16 cellular contexts compared by ENCODE assay signal in the genomic region with DNA sequence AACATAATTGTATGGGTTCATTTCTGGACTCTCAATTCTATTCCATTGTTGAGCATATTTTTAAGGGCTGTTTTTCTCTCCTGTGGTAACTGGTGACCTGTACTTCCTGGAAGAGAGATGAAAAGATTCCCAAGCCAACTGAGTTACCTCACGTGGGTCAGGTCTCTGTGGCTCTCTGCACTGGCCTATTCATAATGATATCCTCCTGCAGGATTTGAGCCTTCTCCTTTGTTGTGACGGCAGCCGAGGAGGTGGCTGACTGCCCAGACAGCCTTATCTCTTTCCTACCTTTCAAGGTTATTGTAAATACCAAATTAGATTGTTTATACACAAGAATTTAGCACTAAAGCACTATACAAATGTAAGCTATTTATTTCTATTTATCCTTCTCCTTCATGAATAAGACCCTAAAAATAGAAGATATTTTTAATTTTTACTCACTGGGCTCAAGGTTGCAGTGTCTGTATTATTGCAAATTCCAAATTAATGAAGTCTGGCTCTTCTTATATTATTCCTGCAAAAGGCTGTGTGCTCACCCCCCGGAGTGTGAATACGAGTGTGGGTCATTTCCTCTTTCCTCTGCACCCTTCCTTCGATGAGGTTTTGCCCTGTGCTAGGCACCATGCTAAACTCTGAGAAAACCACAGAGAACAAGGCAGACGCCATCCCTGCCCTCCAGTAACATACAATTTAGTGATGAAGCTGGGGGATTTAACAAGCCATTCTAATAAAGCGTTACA. TPM values are rescaled to one million over a fixed set of nuclear protein-coding genes. Genes with fewer than 3 reads are reported as not detected.
A peak's percentile ranks its signal among the peaks of the same experiment; 100 is the strongest.
DNase-seq lines count a peak whose midpoint lies in the region; ATAC-seq and TF ChIP-seq lines count a peak whose summit lies in the region.
"Had no signal": no experiment of that assay in that cellular context is flagged by ENCODE, and none has a peak within 500 bp of the region (broad histone marks: within the 10 kb centered on the region; RNA-seq: fewer than 3 reads in every experiment).

No MANE protein-coding gene starts in this region.

- in situ Hi-C loops in SK-MEL-5 (cut with HindIII; ENCODE audit: low pct_unique_long_range_greater_than_20kb, low sequenced_read_pairs) = no loop called here
- in situ Hi-C loops in ACHN (cut with HindIII; ENCODE audit: low pct_ligation_motif_present, low pct_unique_long_range_greater_than_20kb, low sequenced_read_pairs) = no loop called here

- peak overlapping the region; percentile 33 to 63 (median 47) for H3K27ac ChIP-seq in stomach
- H3K27ac ChIP-seq: A549 had no signal

- no peak for TF ChIP-seq POLR2A in stomach (IDR thresholded peaks at IDR 0.05)

- no peak overlapping the region for H3K4me3 ChIP-seq in stomach
- H3K4me3 ChIP-seq: A549, gastroesophageal sphincter had no signal

- no peaks in the 10 kb centered on the region for H3K36me3 ChIP-seq in stomach
- H3K36me3 ChIP-seq: gastroesophageal sphincter had no signal

- DNase-seq in NCI-H1092 treated with DMSO at 0.1 percent for 48 hours (lab: John Stamatoyannopoulos, UW) (peak; percentile 18), NCI-H1092 (lab: John Stamatoyannopoulos, UW) (no peak), SK-MEL-5 (ENCODE audit: low read depth, low spot score) (peak; percentile 35), left cardiac atrium (no peak), stomach (peak; percentile 83), posterior vena cava (ENCODE audit: low spot score) (no peak), ACHN (no peak)
- no peak for DNase-seq in NK-92 treated with Interleukin-12 subunit alpha and Interleukin-12 subunit beta, amount 100 ng/mL, for 24 hours (lab: John Stamatoyannopoulos, UW)
- DNase-seq: activated CD8-positive, alpha-beta T cell treated with anti-CD3 and anti-CD28 coated beads for 36 hours; activated gamma-delta T cell; kidney; NCI-H446 treated with DMSO at 0.1 percent for 48 hours; T-helper 9 cell had no signal

- TF ChIP-seq CTCF in stomach (IDR thresholded peaks at IDR 0.05) = no peak

- intact Hi-C loops in left cardiac atrium (cut with DNase I) (no loop called here), stomach (cut with DNase I; ENCODE audit: low total_unique reads) (no loop called here), posterior vena cava (cut with DNase I) (no loop called here)

- H3K9me3 ChIP-seq in stomach = no peaks in the 10 kb centered on the region
- H3K9me3 ChIP-seq: A549, gastroesophageal sphincter had no signal

- H3K27me3 ChIP-seq in stomach = peaks cover 0 to 39% (median 20%) of the 10 kb centered on the region in 3 donors

- H3K4me1 ChIP-seq in stomach = peaks cover 28 to 54% (median 46%) of the 10 kb centered on the region in 4 donors

- peak; percentile 27 to 33 for ATAC-seq in left cardiac atrium
- ATAC-seq: A549; activated CD8-positive, alpha-beta T cell treated with anti-CD3 and anti-CD28 coated beads for 36 hours; gastroesophageal sphincter had no signal

- WGBS in stomach, 5 donors = 25 to 47% (median 37%) methylated on average over 8 of the region's 8 CpGs

- TF ChIP-seq EP300 in stomach (IDR thresholded peaks at IDR 0.05) = no peak

RNA-seq across cellular contexts. Expression of a gene that starts 2.5 kb away (rescaled TPM):
- 0.08 TPM in 1 of 2 replicates, not detected in the other for total RNA-seq in SK-MEL-5 (2014; rRNA removed; shearing (Covaris generic))
- polyA plus RNA-seq in SK-MEL-5 (2015; cell fraction: cytosol; rRNA removed) = not detected in 2 replicates
- not detected in 2 replicates for polyA plus RNA-seq in SK-MEL-5 (2015; cell fraction: nucleus; rRNA removed)
- total RNA-seq in left cardiac atrium (1 to 10 TPM; 4.3 to 7.0 TPM), stomach (100 to 1,000 TPM in 1 of 5 donors, 10 to 100 TPM in 1, 1 to 10 TPM in 3; 3.6 to 232 (median 6.8) TPM), posterior vena cava (10 to 100 TPM in 1 of 2 donors, 1 to 10 TPM in 1; 9.9 to 16.3 TPM)
- polyA plus RNA-seq in stomach = 1 to 10 TPM; 1.3 to 2.7 (median 2.6) TPM

RNA-seq across cellular contexts. Expression of a gene that starts 28.2 kb away (rescaled TPM):
- total RNA-seq in SK-MEL-5 (2014; rRNA removed; shearing (Covaris generic)) = 0.61 and 0.67 TPM in 2 replicates
- polyA plus RNA-seq in SK-MEL-5 (2015; cell fraction: cytosol; rRNA removed) = 2.6 and 4.1 TPM in 2 replicates
- polyA plus RNA-seq in SK-MEL-5 (2015; cell fraction: nucleus; rRNA removed) = 2.8 and 12.3 TPM in 2 replicates
- total RNA-seq in left cardiac atrium (10 to 100 TPM; 17.3 to 21.7 TPM), stomach (100 to 1,000 TPM in 2 of 5 donors, 10 to 100 TPM in 3; 26.1 to 394 (median 97.1) TPM), posterior vena cava (10 to 100 TPM; 21.3 to 26.2 TPM)
- 10 to 100 TPM; 10.8 to 27.4 (median 23.7) TPM for polyA plus RNA-seq in stomach

RNA-seq across cellular contexts. Expression of a gene that starts 48.8 kb away (rescaled TPM):
- total RNA-seq in SK-MEL-5 (2014; rRNA removed; shearing (Covaris generic)) = not detected in 2 replicates
- not detected in 2 replicates for polyA plus RNA-seq in SK-MEL-5 (2015; cell fraction: cytosol; rRNA removed)
- polyA plus RNA-seq in SK-MEL-5 (2015; cell fraction: nucleus; rRNA removed) = not detected in 2 replicates
- total RNA-seq in left cardiac atrium (not detected), stomach (1 to 10 TPM in 1 of 5 donors, under 1 TPM in 4; 0.37 to 2.3 (median 0.72) TPM), posterior vena cava (not detected)
- polyA plus RNA-seq in stomach = under 1 TPM in 2 of 3 donors, not detected in 1; 0.20 to 0.31 TPM
- total RNA-seq: activated CD8-positive, alpha-beta T cell treated with anti-CD3 and anti-CD28 coated beads for 36 hours; gastroesophageal sphincter; subcutaneous adipose tissue had no signal
- polyA plus RNA-seq: A549 had no signal

Comparison
In these comparisons a context has a peak if more than half of its experiments do, and no peak if none do; other contexts are left out.
1. DNase-seq: peak in NCI-H1092 treated with DMSO at 0.1 percent for 48 hours (single experiment), SK-MEL-5 (single experiment) and stomach (single experiment); none in NCI-H1092 (single experiment), left cardiac atrium (single experiment), posterior vena cava (single experiment), NK-92 treated with Interleukin-12 subunit alpha and Interleukin-12 subunit beta, amount 100 ng/mL, for 24 hours (single experiment) and ACHN (single experiment).
2. RNA of a gene that starts 28.2 kb away (total RNA-seq): 26.1 to 394 TPM in stomach, 21.3 to 26.2 TPM in posterior vena cava and 17.3 to 21.7 TPM in left cardiac atrium; 0.61 to 0.67 TPM in SK-MEL-5; every median in the first group is over 10 times any median in the second.